ENCODE assay signal across 18 cellular contexts in genomic region chr9:122239722-122240121, GRCh38. TPM values are rescaled to one million over a fixed set of nuclear protein-coding genes. Genes with fewer than 3 reads are reported as not detected.
"Had no signal": no experiment of that assay in that cellular context is flagged by ENCODE, and none has a peak within 500 bp of the region (broad histone marks: within the 10 kb centered on the region; RNA-seq: fewer than 3 reads in every experiment).

No MANE protein-coding gene starts in this region.

- DNase-seq: effector memory CD8-positive, alpha-beta T cell; esophagus squamous epithelium; foreskin fibroblast; hippocampal formation; kidney glomerular epithelial cell; lower lobe of right lung; mesenchymal stem cell; naive thymus-derived CD8-positive, alpha-beta T cell; right lobe of liver; stimulated activated CD4-positive, alpha-beta T cell treated with anti-CD3 and anti-CD28 coated beads, Interleukin-4, amount 100 ng/mL, for 1 hour; stimulated activated CD8-positive, alpha-beta memory T cell treated with anti-CD3 and anti-CD28 coated beads, Interleukin-4, amount 100 ng/mL, for 48 hours; stimulated activated naive CD8-positive, alpha-beta T cell treated with anti-CD3 and anti-CD28 coated beads, Interleukin-15, Interleukin-2, amounts not matched to agents 100 U/mL and 50 U/mL, for 24 hours; thyroid gland; uterus had no signal

- H3K9me3 ChIP-seq: esophagus squamous epithelium, gastroesophageal sphincter, lower lobe of right lung, right lobe of liver, suprapubic skin, thyroid gland, uterus had no signal

- H3K27me3 ChIP-seq: esophagus squamous epithelium, gastroesophageal sphincter, right lobe of liver, suprapubic skin, thyroid gland, uterus had no signal

- H3K4me3 ChIP-seq: esophagus squamous epithelium, gastroesophageal sphincter, lower lobe of right lung, right lobe of liver, suprapubic skin, thyroid gland, uterus had no signal

- H3K27ac ChIP-seq: epithelial cell of prostate, esophagus squamous epithelium, gastroesophageal sphincter, lower lobe of right lung, right lobe of liver, suprapubic skin, thyroid gland, uterus had no signal

- H3K36me3 ChIP-seq: uterus had no signal

- H3K4me1 ChIP-seq: esophagus squamous epithelium, gastroesophageal sphincter, lower lobe of right lung, right lobe of liver, suprapubic skin, thyroid gland, uterus had no signal

RNA-seq across cellular contexts. Expression of gene LHX6, which starts 11.0 kb away (rescaled TPM):
- total RNA-seq: osteocyte had no signal
